In genomic region chr9:77451507-77451906, GRCh38 we compare ENCODE assay signal across 15 cellular contexts.
"Had no signal": no experiment of that assay in that cellular context is flagged by ENCODE, and none has a peak within 500 bp of the region (broad histone marks: within the 10 kb centered on the region; RNA-seq: fewer than 3 reads in every experiment).

No MANE protein-coding gene starts in this region.

- H3K4me1 ChIP-seq: neural progenitor cell, parathyroid adenoma, right lobe of liver, testis, tibial artery had no signal

- DNase-seq: dermis blood vessel endothelial cell; effector memory CD4-positive, alpha-beta T cell; erythroblast; kidney; naive thymus-derived CD4-positive, alpha-beta T cell; right lobe of liver; stimulated activated CD4-positive, alpha-beta T cell treated with anti-CD3 and anti-CD28 coated beads, Interleukin-4, amount 100 ng/mL, for 4 hours; stimulated activated naive CD8-positive, alpha-beta T cell treated with anti-CD3 and anti-CD28 coated beads, Interleukin-15, Interleukin-2, amounts not matched to agents 100 U/mL and 50 U/mL, for 24 hours; substantia nigra; testis; tibial artery had no signal

- H3K4me3 ChIP-seq: coronary artery, lung, neural progenitor cell, right lobe of liver, testis, tibial artery had no signal

- H2AFZ ChIP-seq: parathyroid adenoma had no signal

- H3K79me2 ChIP-seq: parathyroid adenoma had no signal

- H3K27me3 ChIP-seq: neural progenitor cell, right lobe of liver, testis, tibial artery had no signal

- H3K36me3 ChIP-seq: neural progenitor cell, right lobe of liver, tibial artery had no signal

- H3K27ac ChIP-seq: coronary artery, neural progenitor cell, parathyroid adenoma, right lobe of liver, testis, tibial artery had no signal

- H3K9me3 ChIP-seq: right lobe of liver, testis, tibial artery had no signal

- H3K9ac ChIP-seq: neural progenitor cell, parathyroid adenoma had no signal

- H3K4me2 ChIP-seq: neural progenitor cell had no signal
